11 cellular contexts compared by ENCODE assay signal in genomic region chr6:5042436-5042835, GRCh38. TPM values are rescaled to one million over a fixed set of nuclear protein-coding genes. Genes with fewer than 3 reads are reported as not detected.
"Had no signal": no experiment of that assay in that cellular context is flagged by ENCODE, and none has a peak within 500 bp of the region (broad histone marks: within the 10 kb centered on the region; RNA-seq: fewer than 3 reads in every experiment).

No MANE protein-coding gene starts in this region.

- DNase-seq: H7, HFFc6, IMR-90, KG1 had no signal

- H3K4me3 ChIP-seq: GM23338, HAP-1, K562 had no signal

- H3K27ac ChIP-seq: HL-60 had no signal

- H3K4me2 ChIP-seq: GM23338 had no signal

- ATAC-seq: GM23338, HCT116, K562 had no signal

- H2AFZ ChIP-seq: GM23338 had no signal

- H3K36me3 ChIP-seq: HAP-1 had no signal

- H3K9me3 ChIP-seq: HAP-1 had no signal

- FAIRE-seq: K562 had no signal

- H3K4me1 ChIP-seq: HAP-1 had no signal

RNA-seq across cellular contexts. Expression of gene PPP1R3G, which starts 42.7 kb away (rescaled TPM):
- total RNA-seq: H4, HT1080 had no signal
